Comparison of ENCODE assay signal across 12 cellular contexts in genomic region chr5:149617760-149618306, GRCh38. TPM values are rescaled to one million over a fixed set of nuclear protein-coding genes. Genes with fewer than 3 reads are reported as not detected.
DNase-seq lines count a peak whose midpoint lies in the region; ATAC-seq, FAIRE-seq and TF ChIP-seq lines count a peak whose summit lies in the region.
"Had no signal": no experiment of that assay in that cellular context is flagged by ENCODE, and none has a peak within 500 bp of the region (broad histone marks: within the 10 kb centered on the region; RNA-seq: fewer than 3 reads in every experiment).

No MANE protein-coding gene starts in this region.

- no peak overlapping the region for H3K14ac ChIP-seq in mesenchymal stem cell (ENCODE audit: low read length in 2 of 2)

- no peak overlapping the region for H2BK5ac ChIP-seq in mesenchymal stem cell (ENCODE audit: low read depth, low read length, poor library complexity, severe bottlenecking)

- H3K79me1 ChIP-seq in mesenchymal stem cell (replicated peaks; ENCODE audit: low read length, poor library complexity, severe bottlenecking) = no peaks in the 10 kb centered on the region

- no peak overlapping the region for H3K18ac ChIP-seq in mesenchymal stem cell (ENCODE audit: low read depth in 1 of 2, low read length in 2 of 2)

- no peak overlapping the region for H2BK12ac ChIP-seq in mesenchymal stem cell (ENCODE audit: low read length in 2 of 2)

- no peak for TF ChIP-seq POLR2A in H54 (IDR thresholded peaks at IDR 0.05; ENCODE audit: low read depth, low read length)

- DNase-seq in SJCRH30 = peak; percentile 75 to 81
- no peak for DNase-seq in mesenchymal stem cell
- DNase-seq in NCI-H146 (lab: John Stamatoyannopoulos, UW) = no peak
- no peak for DNase-seq in activated T-cell treated with anti-CD3 and anti-CD28 coated beads for 4 hours
- no peak for DNase-seq in H54 (ENCODE audit: insufficient read length, low spot score)
- DNase-seq in posterior cingulate gyrus = no peak
- DNase-seq: GF-D8, ovary had no signal

- H3K23ac ChIP-seq in mesenchymal stem cell (ENCODE audit: low read length in 2 of 2) = peak overlapping the region in 1 of 2 experiments; percentile 46

- peak overlapping the region in 1 of 2 experiments; percentile 76 for H3K4ac ChIP-seq in mesenchymal stem cell (ENCODE audit: low read depth in 1 of 2, low read length in 2 of 2)

- H4K8ac ChIP-seq in mesenchymal stem cell (ENCODE audit: low read length) = peak overlapping the region; percentile 1

- WGBS in mesenchymal stem cell = 91% methylated on average over 12 of the region's 12 CpGs

- H3K79me2 ChIP-seq in DOHH2 (ENCODE audit: control insufficient read depth, low read length) = peaks cover 27% of the 10 kb centered on the region

- no peak overlapping the region for H3K9ac ChIP-seq in mesenchymal stem cell (ENCODE audit: low read length)

- H3F3A ChIP-seq in DOHH2 (ENCODE audit: control insufficient read depth, insufficient read depth) = peaks cover 24% of the 10 kb centered on the region

- H3K27ac ChIP-seq in DOHH2 (ENCODE audit: low read depth, low read length) = peak overlapping the region; percentile 86
- no peak overlapping the region for H3K27ac ChIP-seq in SJCRH30
- H3K27ac ChIP-seq in mesenchymal stem cell (ENCODE audit: low read length, poor library complexity, severe bottlenecking) = peak overlapping the region; percentile 23
- H3K27ac ChIP-seq: ovary had no signal

- H3K4me3 ChIP-seq in DOHH2 (ENCODE audit: low read length) (peak overlapping the region; percentile 53), SJCRH30 (no peak overlapping the region), mesenchymal stem cell (ENCODE audit: insufficient read depth in 1 of 2, low read depth in 1 of 2, low read length in 2 of 2) (no peak overlapping the region)
- H3K4me3 ChIP-seq: MG63, ovary had no signal

- H2AFZ ChIP-seq in mesenchymal stem cell (ENCODE audit: low read depth, low read length) = no peak overlapping the region

- H4K91ac ChIP-seq in mesenchymal stem cell (ENCODE audit: low read length) = no peak overlapping the region

- ATAC-seq in HG02759 (IDR thresholded peaks at IDR 0.05; ENCODE audit: unreplicated experiment) = peak; percentile 45

- no peaks in the 10 kb centered on the region for H3K27me3 ChIP-seq in DOHH2 (ENCODE audit: control insufficient read depth, low read length)
- H3K27me3 ChIP-seq in SJCRH30 = no peaks in the 10 kb centered on the region
- H3K27me3 ChIP-seq in mesenchymal stem cell (ENCODE audit: control insufficient read depth in 1 of 2, insufficient read depth in 1 of 2, low read length in 2 of 2) = peaks cover 0 to 8% of the 10 kb centered on the region in 2 experiments
- H3K27me3 ChIP-seq: MG63, ovary had no signal

- H3K9me2 ChIP-seq in DOHH2 (replicated peaks; ENCODE audit: control insufficient read depth, low read length) = no peaks in the 10 kb centered on the region

- H2BK15ac ChIP-seq in mesenchymal stem cell (ENCODE audit: low read depth, poor library complexity, severe bottlenecking) = peak overlapping the region; percentile 6

- no peak for TF ChIP-seq CTCF in DOHH2 (IDR thresholded peaks at IDR 0.05; ENCODE audit: low read depth, low read length, poor library complexity, severe bottlenecking)

- H2AK5ac ChIP-seq in mesenchymal stem cell (ENCODE audit: low read length, severe bottlenecking) = peak overlapping the region; percentile 5

- intact Hi-C loops in posterior cingulate gyrus (cut with DNase I) = loop anchor here (2.0 kb wide), 1 partner anchor 175 kb away; no protein-coding TSS in a partner anchor

- no peaks in the 10 kb centered on the region for H4K20me1 ChIP-seq in DOHH2 (ENCODE audit: control insufficient read depth, insufficient read depth, low read depth, low read length)

- H3K36me3 ChIP-seq in DOHH2 (ENCODE audit: control insufficient read depth, low read length) (peaks cover 84% of the 10 kb centered on the region), SJCRH30 (no peaks in the 10 kb centered on the region), mesenchymal stem cell (ENCODE audit: control insufficient read depth in 1 of 2, insufficient read depth in 2 of 2, low read depth in 1 of 2, low read length in 2 of 2) (peaks cover 0 to 37% of the 10 kb centered on the region in 2 experiments)
- H3K36me3 ChIP-seq: MG63, ovary had no signal

- no peaks in the 10 kb centered on the region for H3K9me3 ChIP-seq in DOHH2 (ENCODE audit: control insufficient read depth, insufficient read depth, low read length)
- H3K9me3 ChIP-seq in SJCRH30 (replicated peaks) = no peaks in the 10 kb centered on the region
- no peaks in the 10 kb centered on the region for H3K9me3 ChIP-seq in mesenchymal stem cell (ENCODE audit: control insufficient read depth, low read length)
- H3K9me3 ChIP-seq: MG63, ovary had no signal

- H3K4me2 ChIP-seq in DOHH2 (ENCODE audit: low read length) (peak overlapping the region; percentile 61), mesenchymal stem cell (ENCODE audit: low read length, poor library complexity, severe bottlenecking) (no peak overlapping the region)

- FAIRE-seq in H54 (lab: Jason Lieb, UNC) = no peak
- FAIRE-seq: TTC549 had no signal

- H2BK120ac ChIP-seq in mesenchymal stem cell (ENCODE audit: low read depth, low read length) = no peak overlapping the region

- H3K4me1 ChIP-seq in DOHH2 (ENCODE audit: control insufficient read depth, low read length) = peaks cover 70% of the 10 kb centered on the region
- peaks cover 16% of the 10 kb centered on the region for H3K4me1 ChIP-seq in SJCRH30
- H3K4me1 ChIP-seq in mesenchymal stem cell (ENCODE audit: control insufficient read depth, insufficient read depth, low read depth, low read length) = peaks cover 11% of the 10 kb centered on the region

RNA-seq across cellular contexts. Expression of gene ARHGEF37, which starts 36.5 kb away (rescaled TPM):
- 0.05 and 0.38 TPM in 2 replicates for total RNA-seq in SJCRH30 (2014; rRNA removed; shearing (Covaris generic))
- 0.48 TPM for polyA plus RNA-seq in mesenchymal stem cell (2013, experiment 1 of 2)
- 0.42 TPM for polyA plus RNA-seq in mesenchymal stem cell (2013, experiment 2 of 2)

Comparison
In these comparisons a context has a peak if more than half of its experiments do, and no peak if none do; other contexts are left out.
1. DNase-seq: peak in SJCRH30 (2 of 2); none in mesenchymal stem cell (single experiment), NCI-H146 (single experiment), activated T-cell treated with anti-CD3 and anti-CD28 coated beads for 4 hours (single experiment), H54 (single experiment) and posterior cingulate gyrus (0 of 10).